35 cellular contexts compared by ENCODE assay signal in the genomic region with DNA sequence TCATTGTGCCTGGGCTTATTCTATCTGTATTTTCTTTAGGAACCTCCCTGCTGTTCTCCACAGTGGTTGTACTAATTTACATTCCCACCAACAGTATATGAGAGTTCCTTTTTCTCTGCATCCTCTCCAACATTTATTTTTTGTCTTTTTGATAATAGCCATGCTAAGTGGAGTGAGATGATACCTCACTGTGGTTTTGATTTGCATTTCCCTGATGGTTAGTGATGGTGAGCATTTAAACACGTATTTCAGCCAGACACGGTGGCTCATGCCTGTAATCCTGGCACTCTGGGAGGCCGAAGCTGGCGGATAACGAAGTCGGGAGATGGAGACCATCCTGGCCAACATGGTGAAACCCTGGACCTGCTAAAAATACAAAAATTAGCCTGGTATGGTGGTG. TPM values are rescaled to one million over a fixed set of nuclear protein-coding genes. Genes with fewer than 3 reads are reported as not detected.
A peak's percentile ranks its signal among the peaks of the same experiment; 100 is the strongest.
DNase-seq lines count a peak whose midpoint lies in the region; ATAC-seq, FAIRE-seq and TF ChIP-seq lines count a peak whose summit lies in the region.
"Had no signal": no experiment of that assay in that cellular context is flagged by ENCODE, and none has a peak within 500 bp of the region (broad histone marks: within the 10 kb centered on the region; RNA-seq: fewer than 3 reads in every experiment).

No MANE protein-coding gene starts in this region.

- H3K27ac ChIP-seq in brain microvascular endothelial cell, result no peak overlapping the region
- H3K27ac ChIP-seq: breast epithelium, C4-2B, gastroesophageal sphincter, hepatocyte, right lobe of liver, tibial nerve, VCaP had no signal

- in situ Hi-C loops in brain microvascular endothelial cell (cut with HindIII; ENCODE audit: low pct_ligation_motif_present, low sequenced_read_pairs), result no loop called here

- H3K4me3 ChIP-seq in brain microvascular endothelial cell (ENCODE audit: low read depth, low read length), result no peak overlapping the region
- H3K4me3 ChIP-seq: breast epithelium, gastroesophageal sphincter, hepatocyte, right lobe of liver, spleen, tibial nerve had no signal

- no peaks in the 10 kb centered on the region for H3K36me3 ChIP-seq in brain microvascular endothelial cell (replicated peaks)
- H3K36me3 ChIP-seq: breast epithelium, gastroesophageal sphincter, right lobe of liver, spleen, tibial nerve had no signal

- H3K27me3 ChIP-seq in brain microvascular endothelial cell (replicated peaks), result no peaks in the 10 kb centered on the region
- H3K27me3 ChIP-seq: breast epithelium, gastroesophageal sphincter, hepatocyte, right lobe of liver, spleen, tibial nerve had no signal

- peaks cover 4% of the 10 kb centered on the region for H3K9me3 Mint-ChIP-seq in activated naive CD4-positive, alpha-beta T cell treated with anti-CD3 and anti-CD28 coated beads, Interleukin-2, amount 50 U/mL, for 24 hours
- H3K9me3 Mint-ChIP-seq in activated naive CD8-positive, alpha-beta T cell treated with anti-CD3 and anti-CD28 coated beads for 36 hours, result peaks cover 11% of the 10 kb centered on the region

- peak; percentile 73 for FAIRE-seq in GM18507 (lab: Jason Lieb, UNC)

- peak overlapping the region; percentile 96 for H3K27ac Mint-ChIP-seq in activated naive CD4-positive, alpha-beta T cell treated with anti-CD3 and anti-CD28 coated beads, Interleukin-2, amount 50 U/mL, for 24 hours
- peak overlapping the region; percentile 83 for H3K27ac Mint-ChIP-seq in activated naive CD8-positive, alpha-beta T cell treated with anti-CD3 and anti-CD28 coated beads for 36 hours
- H3K27ac Mint-ChIP-seq: progenitor cell of endocrine pancreas had no signal

- no peak for DNase-seq in activated naive CD4-positive, alpha-beta T cell treated with anti-CD3 and anti-CD28 coated beads, Interleukin-2, amount 50 U/mL, for 16 hours
- DNase-seq in GM18507 (ENCODE audit: extremely low spot score, insufficient read length, low read depth) (no peak), brain microvascular endothelial cell (no peak), AG08396 (ENCODE audit: low spot score) (no peak)
- no peak for DNase-seq in activated naive CD8-positive, alpha-beta T cell treated with anti-CD3 and anti-CD28 coated beads for 36 hours
- DNase-seq: activated CD4-positive, alpha-beta T cell treated with anti-CD3 and anti-CD28 coated beads, Interleukin-2, amount 10 ng/mL, durations not matched to agents 7 days and 5 days; amygdala; COR-L47; DMS53; effector CD4-positive, alpha-beta T cell; GOT3; Kasumi-1; kidney glomerular epithelial cell; midbrain; naive thymus-derived CD8-positive, alpha-beta T cell; NCI-H1436; NCI-H2081 treated with DMSO at 0.1 percent for 48 hours; NCI-H345; NCI-H774; nucleus accumbens; right lobe of liver; spleen; stimulated activated CD4-positive, alpha-beta T cell treated with anti-CD3 and anti-CD28 coated beads, Interleukin-2, amount 100 ng/mL, for 24 hours; T-helper 9 cell had no signal

- TF ChIP-seq CTCF in brain microvascular endothelial cell (IDR thresholded peaks at IDR 0.05; ENCODE audit: low read depth, low read length, missing control alignments), result no peak

- H3K36me3 Mint-ChIP-seq in activated naive CD4-positive, alpha-beta T cell treated with anti-CD3 and anti-CD28 coated beads, Interleukin-2, amount 50 U/mL, for 24 hours, result peaks cover 7% of the 10 kb centered on the region
- peaks cover 35% of the 10 kb centered on the region for H3K36me3 Mint-ChIP-seq in activated naive CD8-positive, alpha-beta T cell treated with anti-CD3 and anti-CD28 coated beads for 36 hours

- peaks cover 81% of the 10 kb centered on the region for H3K4me1 Mint-ChIP-seq in activated naive CD4-positive, alpha-beta T cell treated with anti-CD3 and anti-CD28 coated beads, Interleukin-2, amount 50 U/mL, for 24 hours
- H3K4me1 Mint-ChIP-seq in activated naive CD8-positive, alpha-beta T cell treated with anti-CD3 and anti-CD28 coated beads for 36 hours, result peaks cover 75% of the 10 kb centered on the region

- H3K4me3 Mint-ChIP-seq in activated naive CD4-positive, alpha-beta T cell treated with anti-CD3 and anti-CD28 coated beads, Interleukin-2, amount 50 U/mL, for 24 hours, result no peak overlapping the region
- no peak overlapping the region for H3K4me3 Mint-ChIP-seq in activated naive CD8-positive, alpha-beta T cell treated with anti-CD3 and anti-CD28 coated beads for 36 hours
- H3K4me3 Mint-ChIP-seq: activated CD4-positive, alpha-beta T cell treated with anti-CD3 and anti-CD28 coated beads, Interleukin-2, amount 10 ng/mL, durations not matched to agents 7 days and 5 days; naive thymus-derived CD8-positive, alpha-beta T cell had no signal

- no peak for ATAC-seq in GM21528 (IDR thresholded peaks at IDR 0.05; ENCODE audit: low FRiP score, unreplicated experiment)
- ATAC-seq: gastroesophageal sphincter; naive thymus-derived CD8-positive, alpha-beta T cell; right lobe of liver had no signal

- no peaks in the 10 kb centered on the region for H3K27me3 Mint-ChIP-seq in activated naive CD4-positive, alpha-beta T cell treated with anti-CD3 and anti-CD28 coated beads, Interleukin-2, amount 50 U/mL, for 24 hours
- H3K27me3 Mint-ChIP-seq in activated naive CD8-positive, alpha-beta T cell treated with anti-CD3 and anti-CD28 coated beads for 36 hours, result no peaks in the 10 kb centered on the region
- H3K27me3 Mint-ChIP-seq: activated CD4-positive, alpha-beta T cell treated with anti-CD3 and anti-CD28 coated beads, Interleukin-2, amount 10 ng/mL, durations not matched to agents 7 days and 5 days; naive thymus-derived CD8-positive, alpha-beta T cell had no signal

RNA-seq across cellular contexts. Expression of a gene that starts 57.9 kb away (rescaled TPM):
- 10 to 100 TPM; 46.8 to 48.1 TPM for total RNA-seq in activated naive CD8-positive, alpha-beta T cell treated with anti-CD3 and anti-CD28 coated beads for 36 hours
- total RNA-seq: fibroblast of lung, G401, hepatocyte, progenitor cell of endocrine pancreas had no signal
